In the genomic region with DNA sequence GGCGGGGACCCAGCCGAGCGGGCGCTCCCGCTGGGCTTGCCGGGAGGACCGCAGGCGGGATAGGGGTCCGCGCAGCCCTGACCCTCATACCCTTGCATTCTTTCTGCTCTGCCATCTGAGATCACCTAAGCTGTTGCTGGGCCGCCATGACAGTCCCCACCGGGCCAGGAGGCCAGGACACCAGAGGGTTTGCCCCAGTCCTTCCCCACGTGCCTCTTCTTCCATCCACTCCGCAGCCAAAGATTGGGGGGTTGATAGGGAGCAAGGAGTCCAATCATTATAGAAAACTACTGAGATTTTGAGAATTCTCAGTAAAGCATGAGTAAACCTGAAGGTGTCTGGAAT, we compare ENCODE assay signal across 9 cellular contexts. TPM values are rescaled to one million over a fixed set of nuclear protein-coding genes. Genes with fewer than 3 reads are reported as not detected.
DNase-seq lines count a peak whose midpoint lies in the region; ATAC-seq, FAIRE-seq and TF ChIP-seq lines count a peak whose summit lies in the region.
"Had no signal": no experiment of that assay in that cellular context is flagged by ENCODE, and none has a peak within 500 bp of the region (broad histone marks: within the 10 kb centered on the region; RNA-seq: fewer than 3 reads in every experiment).

No MANE protein-coding gene starts in this region.

- no peaks in the 10 kb centered on the region for H3K9me2 ChIP-seq in PC-3 (replicated peaks; ENCODE audit: low read length)

- BruUV-seq in PC-3 (replicated peaks; lab: Mats Ljungman, UMichigan) = no TSS peak

- H3K4me2 ChIP-seq in PC-3 (ENCODE audit: low read length) = peak overlapping the region; percentile 53; the same call in 1 of the 2 replicates

- POLR2A ChIA-PET in PC-3 (lab: Charles Lee; ENCODE audit: unreplicated experiment) = no interaction called here

- no peaks in the 10 kb centered on the region for H3K9me3 ChIP-seq in PC-3 (ENCODE audit: low read length)

- no peak for TF ChIP-seq POLR2A in GM12892 (IDR thresholded peaks at IDR 0.05; ENCODE audit: low read depth, low read length)

- H3K4me1 ChIP-seq in PC-3 (ENCODE audit: insufficient read depth, low read length) = no peaks in the 10 kb centered on the region

- H3K27ac ChIP-seq in PC-3 (ENCODE audit: low read length) = no peak overlapping the region

- ATAC-seq in PC-3 (no peak), GM19467 (IDR thresholded peaks at IDR 0.05; ENCODE audit: unreplicated experiment) (no peak), HG03520 (IDR thresholded peaks at IDR 0.05; ENCODE audit: unreplicated experiment) (no peak)

- H3K79me2 ChIP-seq in PC-3 (ENCODE audit: low read length) = no peaks in the 10 kb centered on the region

- H3K9ac ChIP-seq in PC-3 (ENCODE audit: low read length) = no peak overlapping the region

- intact Hi-C loops in PC-3 (cut with micrococcal nuclease) = no loop called here

- H2AFZ ChIP-seq in PC-3 (ENCODE audit: low read length) = peak overlapping the region; percentile 37; the same call in 1 of the 2 replicates

- peaks cover 64% of the 10 kb centered on the region for H3K27me3 ChIP-seq in PC-3 (ENCODE audit: low read length)

- FAIRE-seq in GM12892 (lab: Jason Lieb, UNC) = no peak

- H3K36me3 ChIP-seq in PC-3 (ENCODE audit: low read depth, low read length) = no peaks in the 10 kb centered on the region

- DNase-seq in GM20000 (ENCODE audit: low spot score) = peak; percentile 15
- DNase-seq in PC-3 = no peak
- DNase-seq in germinal center (ENCODE audit: low spot score) = peak; percentile 7
- peak; percentile 58 for DNase-seq in retina
- DNase-seq in GM12892 (ENCODE audit: insufficient read length) = no peak
- DNase-seq in DMS153 treated with DMSO at 0.1 percent for 48 hours (lab: John Stamatoyannopoulos, UW; ENCODE audit: unreplicated experiment) = no peak

- H4K20me1 ChIP-seq in PC-3 (ENCODE audit: low read length) = no peaks in the 10 kb centered on the region

- H3F3A ChIP-seq in PC-3 (ENCODE audit: low read length, unreplicated experiment) = no peaks in the 10 kb centered on the region

- CTCF ChIA-PET in PC-3 (lab: Charles Lee) = no interaction called here

- TF ChIP-seq CTCF in GM20000 (IDR thresholded peaks at IDR 0.05; ENCODE audit: extremely low read depth, missing control alignments) = no peak
- TF ChIP-seq CTCF in PC-3 (conservative IDR thresholded peaks at IDR 0.05; ENCODE audit: low read depth, low read length) = no peak

- H3K4me3 ChIP-seq in PC-3 (ENCODE audit: low read length) = peak overlapping the region; percentile 44; the same call in 1 of the 2 replicates

RNA-seq across cellular contexts. Expression of gene GRB14, which starts 0.5 kb away (rescaled TPM):
- total RNA-seq in PC-3 (2014; rRNA removed) = 0.63 and 0.84 TPM in 2 replicates
- not detected for polyA plus RNA-seq in GM12892 (2012; ENCODE audit: missing spikeins)
- total RNA-seq: activated CD8-positive, alpha-beta memory T cell treated with anti-CD3 and anti-CD28 coated beads for 36 hours had no signal

Comparison
In these comparisons a context has a peak if more than half of its experiments do, and no peak if none do; other contexts are left out.
1. DNase-seq: peak in GM20000 (single experiment), germinal center (single experiment) and retina (single experiment); none in PC-3 (single experiment), GM12892 (single experiment) and DMS153 treated with DMSO at 0.1 percent for 48 hours (single experiment).